ENCODE assay signal across 8 cellular contexts in genomic region chr4:183100298-183100599, GRCh38. TPM values are rescaled to one million over a fixed set of nuclear protein-coding genes. Genes with fewer than 3 reads are reported as not detected.
DNase-seq lines count a peak whose midpoint lies in the region; ATAC-seq and TF ChIP-seq lines count a peak whose summit lies in the region.

No MANE protein-coding gene starts in this region.

- intact Hi-C loops in activated CD4-positive, alpha-beta T cell treated with anti-CD3 and anti-CD28 coated beads for 36 hours (cut with DNase I, micrococcal nuclease): no loop called here
- intact Hi-C loops in MCF 10A (cut with micrococcal nuclease) (no loop called here), right lobe of liver (cut with DNase I) (no loop called here)

- no TSS peak for BruUV-seq in MCF 10A (replicated peaks; lab: Mats Ljungman, UMichigan)

- H3K36me3 ChIP-seq in right lobe of liver (no peaks in the 10 kb centered on the region), thoracic aorta (no peaks in the 10 kb centered on the region)

- no peaks in the 10 kb centered on the region for H3K9me3 ChIP-seq in right lobe of liver
- no peaks in the 10 kb centered on the region for H3K9me3 ChIP-seq in thoracic aorta

- POLR2A ChIA-PET in activated CD4-positive, alpha-beta T cell treated with anti-CD3 and anti-CD28 coated beads for 36 hours (lab: Charles Lee): no interaction called here
- POLR2A ChIA-PET in MCF 10A (lab: Yijun Ruan, JAX): interaction anchor here (0.7 to 7.5 kb wide), 14 partner anchors 10 to 339 kb away, joined by 3 to 112 read pairs (median 4); no protein-coding TSS in a partner anchor

- H3K4me1 Mint-ChIP-seq in activated CD4-positive, alpha-beta T cell treated with anti-CD3 and anti-CD28 coated beads for 36 hours: peaks cover 5% of the 10 kb centered on the region
- H3K4me1 Mint-ChIP-seq in MCF 10A (ENCODE audit: insufficient read depth, unreplicated experiment): peaks cover 23% of the 10 kb centered on the region

- H3K4me3 ChIP-seq in right lobe of liver (peak overlapping the region; percentile 62 to 87 (median 81)), thoracic aorta (peak overlapping the region; percentile 89)

- no peak for TF ChIP-seq CTCF in MCF 10A (IDR thresholded peaks at IDR 0.05; ENCODE audit: unreplicated experiment)
- no peak for TF ChIP-seq CTCF in right lobe of liver (IDR thresholded peaks at IDR 0.05)
- no peak for TF ChIP-seq CTCF in thoracic aorta (IDR thresholded peaks at IDR 0.05)

- peak overlapping the region; percentile 97 to 98 (median 98) for H3K27ac ChIP-seq in right lobe of liver
- peak overlapping the region; percentile 97 to 98 for H3K27ac ChIP-seq in thoracic aorta

- no peaks in the 10 kb centered on the region for H3K9me3 Mint-ChIP-seq in activated CD4-positive, alpha-beta T cell treated with anti-CD3 and anti-CD28 coated beads for 36 hours (ENCODE audit: low read depth)
- no peaks in the 10 kb centered on the region for H3K9me3 Mint-ChIP-seq in MCF 10A (ENCODE audit: unreplicated experiment)

- H3K4me3 Mint-ChIP-seq in activated CD4-positive, alpha-beta T cell treated with anti-CD3 and anti-CD28 coated beads for 36 hours: peak overlapping the region; percentile 59
- H3K4me3 Mint-ChIP-seq in MCF 10A (ENCODE audit: unreplicated experiment): peak overlapping the region; percentile 78

- no peak overlapping the region for H3K27ac Mint-ChIP-seq in activated CD4-positive, alpha-beta T cell treated with anti-CD3 and anti-CD28 coated beads for 36 hours
- H3K27ac Mint-ChIP-seq in MCF 10A (ENCODE audit: low read depth, unreplicated experiment): peak overlapping the region; percentile 76

- no peaks in the 10 kb centered on the region for H3K36me3 Mint-ChIP-seq in activated CD4-positive, alpha-beta T cell treated with anti-CD3 and anti-CD28 coated beads for 36 hours (ENCODE audit: low read depth)
- peaks cover 6% of the 10 kb centered on the region for H3K36me3 Mint-ChIP-seq in MCF 10A (ENCODE audit: insufficient read depth, unreplicated experiment)

- H3K27me3 Mint-ChIP-seq in activated CD4-positive, alpha-beta T cell treated with anti-CD3 and anti-CD28 coated beads for 36 hours: peaks cover 28% of the 10 kb centered on the region
- H3K27me3 Mint-ChIP-seq in MCF 10A (ENCODE audit: insufficient read depth, unreplicated experiment): no peaks in the 10 kb centered on the region

- H3K4me1 ChIP-seq in right lobe of liver (peaks cover 0 to 29% (median 4%) of the 10 kb centered on the region in 4 donors), thoracic aorta (ENCODE audit: control insufficient read depth in 1 of 2, low read depth in 2 of 2) (peaks cover 13 to 38% of the 10 kb centered on the region in 2 donors)

- no peaks in the 10 kb centered on the region for H3K27me3 ChIP-seq in right lobe of liver
- H3K27me3 ChIP-seq in thoracic aorta (replicated peaks; ENCODE audit: insufficient read depth): no peaks in the 10 kb centered on the region

- 4% methylated on average over 3 of the region's 3 CpGs for WGBS in right lobe of liver (ENCODE audit: insufficient coverage, low coverage, low lambda C conversion rate, missing lambda C conversion rate)

- DNase-seq in activated CD4-positive, alpha-beta T cell treated with anti-CD3 and anti-CD28 coated beads for 36 hours: no peak
- DNase-seq in activated CD4-positive, alpha-beta T cell treated with anti-CD3 and anti-CD28 coated beads for 1 hour: no peak
- DNase-seq in MCF 10A (ENCODE audit: unreplicated experiment) (no peak), right lobe of liver (no peak), thoracic aorta (ENCODE audit: low spot score) (no peak), pons (ENCODE audit: low spot score) (no peak)

- CTCF ChIA-PET in activated CD4-positive, alpha-beta T cell treated with anti-CD3 and anti-CD28 coated beads for 36 hours (lab: Charles Lee): interaction anchor here (0.6 to 1.3 kb wide), 2 partner anchors 155 to 322 kb away, joined by 3 to 4 read pairs; no protein-coding TSS in a partner anchor
- CTCF ChIA-PET in MCF 10A (lab: Yijun Ruan, JAX): interaction anchor here (0.5 to 5.6 kb wide), 9 partner anchors 15 to 257 kb away, joined by 3 to 46 read pairs (median 4); no protein-coding TSS in a partner anchor

- no peak for ATAC-seq in activated CD4-positive, alpha-beta T cell treated with anti-CD3 and anti-CD28 coated beads for 36 hours
- ATAC-seq in right lobe of liver (no peak), thoracic aorta (ENCODE audit: insufficient number of reproducible peaks, low FRiP score, low read depth) (no peak), HG02798 (IDR thresholded peaks at IDR 0.05; ENCODE audit: poor library complexity, unreplicated experiment) (no peak), HG02938 (IDR thresholded peaks at IDR 0.05; ENCODE audit: unreplicated experiment) (no peak)

- no peak for TF ChIP-seq POLR2A in right lobe of liver (IDR thresholded peaks at IDR 0.05)

RNA-seq across cellular contexts. Expression of gene WWC2, which starts 1.2 kb away (rescaled TPM):
- 1 to 10 TPM; 3.6 to 4.3 TPM for total RNA-seq in activated CD4-positive, alpha-beta T cell treated with anti-CD3 and anti-CD28 coated beads for 36 hours
- 38.6 and 42.4 TPM in 2 replicates for total RNA-seq in MCF 10A (2022)
- 10 to 100 TPM; 19.5 to 48.9 (median 34.4) TPM for total RNA-seq in right lobe of liver
- total RNA-seq in thoracic aorta: 10 to 100 TPM; 21.1 to 44.8 TPM
